In the genomic region with DNA sequence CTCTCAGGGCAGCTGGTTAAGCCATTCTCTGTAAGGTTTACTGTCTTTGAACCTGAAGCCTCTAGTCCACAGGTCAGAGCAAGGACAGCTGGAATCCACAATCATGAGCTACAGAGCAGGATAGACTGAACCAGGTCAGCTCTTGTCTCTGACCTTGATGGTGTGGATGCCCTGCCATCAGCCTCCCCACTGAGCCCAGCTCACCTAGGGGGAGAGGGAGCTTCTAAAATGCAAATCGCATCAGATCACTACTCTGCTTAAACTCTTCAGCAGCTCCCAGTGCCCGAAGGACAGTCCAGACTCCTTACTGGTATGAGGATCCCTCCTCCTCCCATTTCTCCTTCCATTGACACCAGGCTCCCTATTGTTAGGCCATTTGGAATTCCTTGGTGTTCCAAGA, we compare ENCODE assay signal across 25 cellular contexts.
"Had no signal": no experiment of that assay in that cellular context is flagged by ENCODE, and none has a peak within 500 bp of the region (broad histone marks: within the 10 kb centered on the region; RNA-seq: fewer than 3 reads in every experiment).

No MANE protein-coding gene starts in this region.

- H3K27ac Mint-ChIP-seq: effector memory CD8-positive, alpha-beta T cell; memory B cell; mesothelial cell of epicardium; naive B cell; natural killer cell treated with Interleukin-12 subunit alpha and Interleukin-12 subunit beta and Interleukin-15 and Interleukin-18, amount 100 ng/mL, for 72 hours; progenitor cell of endocrine pancreas; type B pancreatic cell had no signal

- H3K27ac ChIP-seq: coronary artery, neutrophil, parathyroid adenoma, right lobe of liver, testis, tibial artery had no signal

- H3K9me3 ChIP-seq: mucosa of descending colon, neutrophil, right lobe of liver, testis, tibial artery had no signal

- H3K27me3 Mint-ChIP-seq: effector memory CD8-positive, alpha-beta T cell; naive B cell; type B pancreatic cell had no signal

- H3K9me3 Mint-ChIP-seq: effector memory CD8-positive, alpha-beta T cell; natural killer cell treated with Interleukin-12 subunit alpha and Interleukin-12 subunit beta and Interleukin-15 and Interleukin-18, amount 100 ng/mL, for 72 hours; neural crest cell had no signal

- H3K4me3 Mint-ChIP-seq: effector memory CD8-positive, alpha-beta T cell; memory B cell; mesothelial cell of epicardium; naive B cell; natural killer cell treated with Interleukin-12 subunit alpha and Interleukin-12 subunit beta and Interleukin-15 and Interleukin-18, amount 100 ng/mL, for 72 hours; neural crest cell; type B pancreatic cell had no signal

- H3K9ac ChIP-seq: parathyroid adenoma had no signal

- H3K36me3 Mint-ChIP-seq: mesothelial cell of epicardium; natural killer cell treated with Interleukin-12 subunit alpha and Interleukin-12 subunit beta and Interleukin-15 and Interleukin-18, amount 100 ng/mL, for 72 hours had no signal

- H3K27me3 ChIP-seq: neutrophil, right lobe of liver, testis, tibial artery had no signal

- FAIRE-seq: frontal cortex, kidney, small intestine had no signal

- H3K4me1 ChIP-seq: parathyroid adenoma, right lobe of liver, testis, tibial artery had no signal

- DNase-seq: effector memory CD8-positive, alpha-beta T cell; hypothalamus; kidney; mucosa of descending colon; naive B cell; right lobe of liver; small intestine; stimulated activated CD4-positive, alpha-beta T cell treated with anti-CD3 and anti-CD28 coated beads, Interleukin-15, amount 100 ng/mL, for 24 hours; stimulated activated CD4-positive, alpha-beta T cell treated with anti-CD3 and anti-CD28 coated beads, Interleukin-2, amount 100 ng/mL, for 48 hours; stimulated activated naive CD4-positive, alpha-beta T cell; substantia nigra; testis; tibial artery had no signal

- H3K36me3 ChIP-seq: neutrophil, right lobe of liver, tibial artery had no signal

- ATAC-seq: effector memory CD8-positive, alpha-beta T cell; left lobe of liver; mucosa of descending colon; right lobe of liver had no signal

- H3K4me3 ChIP-seq: coronary artery, lung, mucosa of descending colon, right lobe of liver, testis, tibial artery had no signal

- H3K4me1 Mint-ChIP-seq: mesothelial cell of epicardium, neural crest cell had no signal
